Comparison of ENCODE assay signal across 8 cellular contexts in the genomic region with DNA sequence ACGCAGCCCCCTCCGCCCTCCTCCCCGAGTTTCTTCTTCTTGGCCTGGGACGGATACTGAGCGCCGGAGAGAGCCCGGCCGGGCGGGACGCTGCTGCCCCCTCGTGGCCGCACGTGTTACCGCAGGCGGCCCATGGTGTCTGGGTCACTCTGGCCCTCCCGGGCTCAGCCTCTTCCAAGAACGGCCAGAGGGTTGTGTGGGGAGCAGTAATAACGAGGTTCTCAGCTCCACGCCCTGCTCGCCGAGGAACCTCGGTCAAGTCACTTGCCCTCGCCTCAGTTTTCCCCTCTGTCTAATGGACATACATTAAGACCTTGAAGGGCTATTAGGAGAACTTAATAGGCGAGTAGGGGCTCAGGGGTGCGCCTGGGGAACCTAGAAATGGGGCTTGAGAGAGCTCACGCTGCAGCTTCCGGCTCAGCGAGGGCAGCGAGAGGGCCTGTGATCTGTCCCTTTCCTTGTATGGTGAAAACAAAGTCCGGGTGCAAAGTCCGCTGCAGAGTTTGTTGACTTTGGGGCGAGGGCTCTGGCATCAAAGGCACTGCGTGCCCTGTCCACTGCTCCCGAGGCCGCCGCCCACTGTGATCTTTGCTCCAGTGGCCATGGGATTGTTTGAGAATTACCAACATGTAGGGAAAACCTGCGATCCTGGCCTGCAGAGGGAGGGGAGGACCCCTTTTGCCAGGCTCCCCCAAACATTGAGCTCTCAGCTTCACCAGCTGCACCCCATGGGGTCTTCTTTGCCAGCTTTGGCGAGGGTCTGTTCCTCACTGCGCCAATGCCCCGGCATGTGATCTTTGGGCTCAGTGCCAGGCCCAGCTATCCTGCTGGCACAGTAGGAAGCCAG. TPM values are rescaled to one million over a fixed set of nuclear protein-coding genes. Genes with fewer than 3 reads are reported as not detected.
DNase-seq lines count a peak whose midpoint lies in the region; ATAC-seq and TF ChIP-seq lines count a peak whose summit lies in the region.

No MANE protein-coding gene starts in this region.

- H3K27ac ChIP-seq in esophagus squamous epithelium: no peak overlapping the region

- H3K4me3 ChIP-seq in esophagus squamous epithelium: peak overlapping the region in 1 of 4 donors; percentile 17

- WGBS in esophagus squamous epithelium, 2 donors: 12 to 40% methylated on average over 6 to 25 of the region's 40 CpGs

- H3K27me3 Mint-ChIP-seq in naive thymus-derived CD8-positive, alpha-beta T cell: no peaks in the 10 kb centered on the region
- no peaks in the 10 kb centered on the region for H3K27me3 Mint-ChIP-seq in stimulated activated memory B cell treated with anti-CD40 and anti-IgM and Interleukin-4, amounts not matched to agents 10 μg/mL and 1 μg/mL and 100 μg/mL, for 72 hours

- ATAC-seq in HG03108 (IDR thresholded peaks at IDR 0.05; ENCODE audit: unreplicated experiment) (peak; percentile 73), GM19455 (IDR thresholded peaks at IDR 0.05; ENCODE audit: unreplicated experiment) (no peak)
- ATAC-seq in naive thymus-derived CD8-positive, alpha-beta T cell: peak; percentile 92 to 99
- ATAC-seq in stimulated activated memory B cell treated with anti-CD40 and anti-IgM and Interleukin-4, amounts not matched to agents 10 μg/mL and 1 μg/mL and 100 μg/mL, for 72 hours: peak; percentile 95

- POLR2A ChIA-PET in naive thymus-derived CD8-positive, alpha-beta T cell (lab: Charles Lee): interaction anchor here (0.6 to 5.2 kb wide), 3 partner anchors 26 to 62 kb away, joined by 4 to 49 read pairs (median 21); a partner anchor contains a TSS

- peaks cover 0 to 10% (median 0%) of the 10 kb centered on the region in 4 donors for H3K27me3 ChIP-seq in esophagus squamous epithelium

- no peaks in the 10 kb centered on the region for H3K9me3 ChIP-seq in esophagus squamous epithelium

- peak; percentile 95 to 99 (median 98) for TF ChIP-seq CTCF in esophagus squamous epithelium (IDR thresholded peaks at IDR 0.05)

- peak overlapping the region in 1 of 10 donors; percentile 19 for H3K4me3 Mint-ChIP-seq in naive thymus-derived CD8-positive, alpha-beta T cell
- H3K4me3 Mint-ChIP-seq in stimulated activated memory B cell treated with anti-CD40 and anti-IgM and Interleukin-4, amounts not matched to agents 10 μg/mL and 1 μg/mL and 100 μg/mL, for 72 hours: peak overlapping the region; percentile 35

- no peak for TF ChIP-seq POLR2A in esophagus squamous epithelium (IDR thresholded peaks at IDR 0.05)

- no peaks in the 10 kb centered on the region for H3K36me3 ChIP-seq in esophagus squamous epithelium

- H3K4me1 ChIP-seq in esophagus squamous epithelium: peaks cover 5 to 14% (median 12%) of the 10 kb centered on the region in 3 donors

- intact Hi-C loops in esophagus squamous epithelium (cut with DNase I): loop anchor here (2.0 kb wide), 1 partner anchor 41 kb away; no protein-coding TSS in a partner anchor

- H3K27ac Mint-ChIP-seq in naive thymus-derived CD8-positive, alpha-beta T cell: peak overlapping the region in 2 of 10 donors; percentile 48 to 51
- peak overlapping the region; percentile 7 for H3K27ac Mint-ChIP-seq in stimulated activated memory B cell treated with anti-CD40 and anti-IgM and Interleukin-4, amounts not matched to agents 10 μg/mL and 1 μg/mL and 100 μg/mL, for 72 hours

- DNase-seq in Daoy (ENCODE audit: low read depth): peak; percentile 70
- peak; percentile 22 for DNase-seq in OCI-M2 (lab: John Stamatoyannopoulos, UW; ENCODE audit: unreplicated experiment)
- peak; percentile 62 for DNase-seq in activated T-cell treated with anti-CD3 and anti-CD28 coated beads for 4 hours
- peak; percentile 22 for DNase-seq in esophagus squamous epithelium (lab: John Stamatoyannopoulos, UW)
- DNase-seq in naive thymus-derived CD8-positive, alpha-beta T cell: peak; percentile 42 to 81 (median 72)

- peaks cover 5 to 23% (median 6%) of the 10 kb centered on the region in 4 donors for H3K4me1 Mint-ChIP-seq in naive thymus-derived CD8-positive, alpha-beta T cell
- H3K4me1 Mint-ChIP-seq in stimulated activated memory B cell treated with anti-CD40 and anti-IgM and Interleukin-4, amounts not matched to agents 10 μg/mL and 1 μg/mL and 100 μg/mL, for 72 hours: peaks cover 33% of the 10 kb centered on the region

- H3K36me3 Mint-ChIP-seq in naive thymus-derived CD8-positive, alpha-beta T cell: no peaks in the 10 kb centered on the region
- no peaks in the 10 kb centered on the region for H3K36me3 Mint-ChIP-seq in stimulated activated memory B cell treated with anti-CD40 and anti-IgM and Interleukin-4, amounts not matched to agents 10 μg/mL and 1 μg/mL and 100 μg/mL, for 72 hours

- H3K9me3 Mint-ChIP-seq in naive thymus-derived CD8-positive, alpha-beta T cell: no peaks in the 10 kb centered on the region
- no peaks in the 10 kb centered on the region for H3K9me3 Mint-ChIP-seq in stimulated activated memory B cell treated with anti-CD40 and anti-IgM and Interleukin-4, amounts not matched to agents 10 μg/mL and 1 μg/mL and 100 μg/mL, for 72 hours

RNA-seq across cellular contexts. Expression of a gene that starts 14.4 kb away (rescaled TPM):
- 13.8 and 17.2 TPM in 2 replicates for total RNA-seq in Daoy (2014; rRNA removed; shearing (Covaris generic))
- total RNA-seq in esophagus squamous epithelium: 10 to 100 TPM; 13.7 to 24.0 (median 20.9) TPM
- 1 to 10 TPM; 3.0 to 3.6 TPM for total RNA-seq in naive thymus-derived CD8-positive, alpha-beta T cell
- polyA plus RNA-seq in naive thymus-derived CD8-positive, alpha-beta T cell: 1 to 10 TPM in 2 of 3 donors, under 1 TPM in 1; 0.19 to 1.4 (median 1.4) TPM

RNA-seq across cellular contexts. Expression of a gene that starts 26.3 kb away (rescaled TPM):
- 32.2 and 46.7 TPM in 2 replicates for total RNA-seq in Daoy (2014; rRNA removed; shearing (Covaris generic))
- total RNA-seq in esophagus squamous epithelium: 10 to 100 TPM; 11.4 to 23.3 (median 12.6) TPM
- total RNA-seq in naive thymus-derived CD8-positive, alpha-beta T cell: 10 to 100 TPM; 17.9 to 19.4 TPM
- 10 to 100 TPM in 1 of 3 donors, 1 to 10 TPM in 2; 6.1 to 10.4 (median 6.6) TPM for polyA plus RNA-seq in naive thymus-derived CD8-positive, alpha-beta T cell
